ENCODE assay signal across 14 cellular contexts in genomic region chr2:200968162-200968561, GRCh38. TPM values are rescaled to one million over a fixed set of nuclear protein-coding genes. Genes with fewer than 3 reads are reported as not detected.
DNase-seq lines count a peak whose midpoint lies in the region; ATAC-seq and TF ChIP-seq lines count a peak whose summit lies in the region.
"Had no signal": no experiment of that assay in that cellular context is flagged by ENCODE, and none has a peak within 500 bp of the region (broad histone marks: within the 10 kb centered on the region; RNA-seq: fewer than 3 reads in every experiment).

No MANE protein-coding gene starts in this region.

- no peak overlapping the region for H3K4me3 Mint-ChIP-seq in activated naive CD8-positive, alpha-beta T cell
- H3K4me3 Mint-ChIP-seq in activated naive CD8-positive, alpha-beta T cell treated with anti-CD3 and anti-CD28 coated beads, Interleukin-2, amount 50 U/mL, for 24 hours = no peak overlapping the region
- no peak overlapping the region for H3K4me3 Mint-ChIP-seq in activated naive CD8-positive, alpha-beta T cell treated with anti-CD3 and anti-CD28 coated beads, Interleukin-2, amount 10 ng/mL, durations not matched to agents 7 days and 5 days
- H3K4me3 Mint-ChIP-seq: GM23338 had no signal

- H3K4me1 Mint-ChIP-seq in activated naive CD8-positive, alpha-beta T cell (ENCODE audit: low read depth) = peaks cover 36% of the 10 kb centered on the region
- peaks cover 41% of the 10 kb centered on the region for H3K4me1 Mint-ChIP-seq in activated naive CD8-positive, alpha-beta T cell treated with anti-CD3 and anti-CD28 coated beads, Interleukin-2, amount 50 U/mL, for 24 hours
- H3K4me1 Mint-ChIP-seq in activated naive CD8-positive, alpha-beta T cell treated with anti-CD3 and anti-CD28 coated beads, Interleukin-2, amount 10 ng/mL, durations not matched to agents 7 days and 5 days = peaks cover 34% of the 10 kb centered on the region

- no peaks in the 10 kb centered on the region for H3K36me3 Mint-ChIP-seq in activated naive CD8-positive, alpha-beta T cell
- peaks cover 9% of the 10 kb centered on the region for H3K36me3 Mint-ChIP-seq in activated naive CD8-positive, alpha-beta T cell treated with anti-CD3 and anti-CD28 coated beads, Interleukin-2, amount 50 U/mL, for 24 hours (ENCODE audit: low read depth)
- H3K36me3 Mint-ChIP-seq in activated naive CD8-positive, alpha-beta T cell treated with anti-CD3 and anti-CD28 coated beads, Interleukin-2, amount 10 ng/mL, durations not matched to agents 7 days and 5 days = peaks cover 5% of the 10 kb centered on the region

- POLR2A ChIA-PET in activated naive CD8-positive, alpha-beta T cell treated with anti-CD3 and anti-CD28 coated beads, Interleukin-2, amount 10 ng/mL, durations not matched to agents 7 days and 5 days (lab: Charles Lee) = no interaction called here

- no peak for DNase-seq in activated naive CD8-positive, alpha-beta T cell treated with anti-CD3 and anti-CD28 coated beads, Interleukin-2, amount 50 U/mL, for 24 hours
- DNase-seq in activated naive CD8-positive, alpha-beta T cell treated with anti-CD3 and anti-CD28 coated beads, Interleukin-2, amount 10 ng/mL, durations not matched to agents 7 days and 5 days = no peak
- DNase-seq in transverse colon (peak; percentile 23), NCI-H1694 treated with DMSO at 0.1 percent for 48 hours (lab: John Stamatoyannopoulos, UW) (no peak), DMS114 treated with DMSO at 0.1 percent for 48 hours (lab: John Stamatoyannopoulos, UW; ENCODE audit: unreplicated experiment) (no peak)
- DNase-seq in stimulated activated CD4-positive, alpha-beta T cell treated with anti-CD3 and anti-CD28 coated beads, Interleukin-2, amount 100 ng/mL, for 48 hours = no peak
- DNase-seq: hypothalamus, lower lobe of right lung, NCI-H1105 treated with DMSO at 0.1 percent for 48 hours, NCI-H510A had no signal

- H3K27me3 ChIP-seq in layer of hippocampus (ENCODE audit: control insufficient read depth, insufficient read depth, low read length) (no peaks in the 10 kb centered on the region), transverse colon (no peaks in the 10 kb centered on the region)
- H3K27me3 ChIP-seq: ascending aorta had no signal

- H3K27me3 Mint-ChIP-seq in activated naive CD8-positive, alpha-beta T cell = no peaks in the 10 kb centered on the region
- H3K27me3 Mint-ChIP-seq in activated naive CD8-positive, alpha-beta T cell treated with anti-CD3 and anti-CD28 coated beads, Interleukin-2, amount 50 U/mL, for 24 hours = no peaks in the 10 kb centered on the region
- no peaks in the 10 kb centered on the region for H3K27me3 Mint-ChIP-seq in activated naive CD8-positive, alpha-beta T cell treated with anti-CD3 and anti-CD28 coated beads, Interleukin-2, amount 10 ng/mL, durations not matched to agents 7 days and 5 days

- H3K27ac Mint-ChIP-seq in activated naive CD8-positive, alpha-beta T cell = peak overlapping the region; percentile 46
- no peak overlapping the region for H3K27ac Mint-ChIP-seq in activated naive CD8-positive, alpha-beta T cell treated with anti-CD3 and anti-CD28 coated beads, Interleukin-2, amount 50 U/mL, for 24 hours
- H3K27ac Mint-ChIP-seq in activated naive CD8-positive, alpha-beta T cell treated with anti-CD3 and anti-CD28 coated beads, Interleukin-2, amount 10 ng/mL, durations not matched to agents 7 days and 5 days = peak overlapping the region; percentile 58

- H3K4me3 ChIP-seq in transverse colon = peak overlapping the region in 1 of 4 donors; percentile 12
- H3K4me3 ChIP-seq: ascending aorta, GM23338, lower lobe of right lung had no signal

- H3K36me3 ChIP-seq in transverse colon = no peaks in the 10 kb centered on the region
- H3K36me3 ChIP-seq: ascending aorta, lower lobe of right lung had no signal

- no peaks in the 10 kb centered on the region for H3K9me3 ChIP-seq in transverse colon
- H3K9me3 ChIP-seq: ascending aorta, lower lobe of right lung had no signal

- H3K9me3 Mint-ChIP-seq in activated naive CD8-positive, alpha-beta T cell (ENCODE audit: low read depth) = no peaks in the 10 kb centered on the region
- no peaks in the 10 kb centered on the region for H3K9me3 Mint-ChIP-seq in activated naive CD8-positive, alpha-beta T cell treated with anti-CD3 and anti-CD28 coated beads, Interleukin-2, amount 50 U/mL, for 24 hours
- no peaks in the 10 kb centered on the region for H3K9me3 Mint-ChIP-seq in activated naive CD8-positive, alpha-beta T cell treated with anti-CD3 and anti-CD28 coated beads, Interleukin-2, amount 10 ng/mL, durations not matched to agents 7 days and 5 days
- H3K9me3 Mint-ChIP-seq: GM23338 had no signal

- intact Hi-C loops in transverse colon (cut with DNase I; ENCODE audit: low total_unique reads) = no loop called here

- no peak for TF ChIP-seq POLR2A in transverse colon (IDR thresholded peaks at IDR 0.05)

- peaks cover under 1 to 65% (median 20%) of the 10 kb centered on the region in 4 donors for H3K4me1 ChIP-seq in transverse colon
- H3K4me1 ChIP-seq: ascending aorta had no signal

- WGBS in transverse colon (ENCODE audit: low coverage in 1 of 2), 2 donors = 47 to 52% methylated on average over 1 of the region's 1 CpG

- ATAC-seq in activated naive CD8-positive, alpha-beta T cell treated with anti-CD3 and anti-CD28 coated beads, Interleukin-2, amount 50 U/mL, for 24 hours = no peak
- no peak for ATAC-seq in activated naive CD8-positive, alpha-beta T cell treated with anti-CD3 and anti-CD28 coated beads, Interleukin-2, amount 10 ng/mL, durations not matched to agents 7 days and 5 days (ENCODE audit: low read depth)
- ATAC-seq: GM23338, lower lobe of right lung had no signal

- in situ Hi-C loops in transverse colon (cut with MboI; ENCODE audit: low pct_ligation_motif_present in 1 of 4, low pct_unique_long_range_greater_than_20kb in 1 of 4, low sequenced_read_pairs in 3 of 4) = loop anchor here in 2 of 4 donors (25.0 kb wide), 1 partner anchor 94 kb away; the partner anchor contains the start of genes HYCC2 (in 2 of the 2) and NDUFB3 (in 2 of the 2)

- no peak for TF ChIP-seq EP300 in transverse colon (IDR thresholded peaks at IDR 0.05; ENCODE audit: low read depth)

- peak overlapping the region; percentile 25 for H3K27ac ChIP-seq in layer of hippocampus (ENCODE audit: low read depth, low read length)
- H3K27ac ChIP-seq in transverse colon = peak overlapping the region; percentile 67 to 85 (median 79)
- H3K27ac ChIP-seq: ascending aorta, lower lobe of right lung had no signal

- no peak for TF ChIP-seq CTCF in transverse colon (IDR thresholded peaks at IDR 0.05)

RNA-seq across cellular contexts. Expression of gene ORC2, which starts 4.7 kb away (rescaled TPM):
- 10 to 100 TPM; 52.0 to 55.0 TPM for total RNA-seq in activated naive CD8-positive, alpha-beta T cell treated with anti-CD3 and anti-CD28 coated beads, Interleukin-2, amount 10 ng/mL, durations not matched to agents 7 days and 5 days
- 10 to 100 TPM; 15.1 to 30.5 (median 20.8) TPM for total RNA-seq in transverse colon
